ENCODE assay signal across 7 cellular contexts in the genomic region with DNA sequence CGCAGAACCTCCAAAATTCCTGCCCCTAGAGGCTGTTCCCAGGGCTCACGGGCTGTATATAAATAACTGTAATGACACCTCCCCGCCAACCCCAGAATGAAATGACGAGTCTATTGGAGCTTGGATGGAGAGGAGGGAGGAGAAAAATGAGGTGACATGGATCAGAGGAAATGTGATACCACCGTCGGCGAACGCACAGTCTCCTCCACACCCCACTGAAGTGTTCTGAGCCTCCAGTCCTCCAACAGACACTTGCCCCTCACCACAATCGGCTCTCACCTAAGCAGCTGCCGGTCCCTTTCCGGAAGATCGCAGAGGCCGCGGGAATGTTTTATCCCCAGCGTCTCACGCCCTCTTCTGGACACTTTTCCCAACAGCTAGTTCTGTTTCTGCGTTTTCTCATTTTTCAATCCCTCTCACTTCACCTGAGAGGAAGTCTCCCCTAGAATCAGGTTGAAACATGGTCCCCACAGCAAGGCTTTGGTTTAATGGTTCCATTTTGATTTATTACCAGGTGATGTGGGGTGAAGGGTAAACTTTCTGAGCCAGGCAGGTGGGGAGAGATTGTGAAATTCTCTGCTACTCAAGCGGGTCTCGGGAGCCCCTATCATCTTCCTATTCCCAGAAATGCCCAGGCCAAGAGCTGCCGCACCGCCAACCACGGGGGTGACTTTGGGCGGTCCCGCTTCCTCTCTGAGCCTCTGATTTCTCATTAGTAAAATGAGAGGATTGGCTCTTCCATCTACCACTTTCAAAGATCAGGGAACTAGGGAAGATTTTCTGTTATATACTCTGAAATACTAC. TPM values are rescaled to one million over a fixed set of nuclear protein-coding genes. Genes with fewer than 3 reads are reported as not detected.
DNase-seq lines count a peak whose midpoint lies in the region; ATAC-seq and TF ChIP-seq lines count a peak whose summit lies in the region.

No MANE protein-coding gene starts in this region.

- TF ChIP-seq CTCF in fibroblast of lung (conservative IDR thresholded peaks at IDR 0.05 in 1 of 2, IDR thresholded peaks at IDR 0.05 in 1 of 2; ENCODE audit: low read depth in 1 of 2, low read length in 2 of 2) (peak; percentile 42 to 59), uterus (IDR thresholded peaks at IDR 0.05) (peak in 2 of 4 experiments; percentile 5 to 21)

- H3K9ac ChIP-seq in fibroblast of lung (ENCODE audit: insufficient read depth, low read length) (no peak overlapping the region), neuronal stem cell (ENCODE audit: low read depth, low read length, poor library complexity) (no peak overlapping the region)

- H2BK120ac ChIP-seq in neuronal stem cell (ENCODE audit: low read depth, low read length), result no peak overlapping the region

- H4K8ac ChIP-seq in neuronal stem cell (ENCODE audit: low read depth, low read length), result no peak overlapping the region

- H3K36me3 ChIP-seq in fibroblast of lung (ENCODE audit: control insufficient read depth, insufficient read depth, low read length), result no peaks in the 10 kb centered on the region
- no peaks in the 10 kb centered on the region for H3K36me3 ChIP-seq in neuronal stem cell (replicated peaks in 1 of 2; ENCODE audit: control insufficient read depth in 2 of 2, insufficient read depth in 2 of 2, low read length in 2 of 2)
- H3K36me3 ChIP-seq in uterus, result no peaks in the 10 kb centered on the region

- H3K79me2 ChIP-seq in fibroblast of lung (ENCODE audit: control insufficient read depth, insufficient read depth, low read length), result no peaks in the 10 kb centered on the region

- H3K27me3 ChIP-seq in fibroblast of lung (ENCODE audit: control insufficient read depth, insufficient read depth, low read length), result no peaks in the 10 kb centered on the region
- H3K27me3 ChIP-seq in neuronal stem cell (ENCODE audit: control insufficient read depth in 3 of 3, insufficient read depth in 3 of 3, low read depth in 1 of 3, low read length in 3 of 3), result peaks cover 0 to 39% (median 0%) of the 10 kb centered on the region in 3 experiments
- no peaks in the 10 kb centered on the region for H3K27me3 ChIP-seq in uterus

- no peak overlapping the region for H3K18ac ChIP-seq in neuronal stem cell (ENCODE audit: low read length)

- no peaks in the 10 kb centered on the region for H3K4me1 ChIP-seq in fibroblast of lung (ENCODE audit: control insufficient read depth, extremely low read depth, insufficient read depth, low read length)
- no peaks in the 10 kb centered on the region for H3K4me1 ChIP-seq in neuronal stem cell (ENCODE audit: control insufficient read depth in 2 of 2, insufficient read depth in 1 of 2, low read depth in 1 of 2, low read length in 2 of 2)
- no peaks in the 10 kb centered on the region for H3K4me1 ChIP-seq in uterus

- H3K79me1 ChIP-seq in neuronal stem cell (ENCODE audit: low read depth, low read length), result no peaks in the 10 kb centered on the region

- no peak for ATAC-seq in HG02610 (IDR thresholded peaks at IDR 0.05; ENCODE audit: unreplicated experiment)

- H2BK15ac ChIP-seq in neuronal stem cell (ENCODE audit: low read length), result no peak overlapping the region

- H3K4me3 ChIP-seq in fibroblast of lung (replicated peaks in 1 of 4; ENCODE audit: control extremely low read depth in 1 of 4, insufficient read depth in 1 of 4, low read depth in 3 of 4, low read length in 4 of 4) (no peak overlapping the region), neuronal stem cell (ENCODE audit: low read length in 2 of 2) (no peak overlapping the region), uterus (no peak overlapping the region)

- no CpG with 5 or more reads among the region's 24 CpGs for WGBS in neuronal stem cell (ENCODE audit: extremely low coverage in 2 of 2, insufficient read length in 2 of 2, insufficient replicate concordance in 1 of 2), 2 donors

- H3K4me2 ChIP-seq in fibroblast of lung (ENCODE audit: extremely low read depth, insufficient read depth, low read length) (no peak overlapping the region), neuronal stem cell (ENCODE audit: insufficient read depth, low read length, poor library complexity, severe bottlenecking) (peak overlapping the region; percentile 34)

- intact Hi-C loops in uterus (cut with DNase I; ENCODE audit: low total_unique reads), result no loop called here

- H3K14ac ChIP-seq in neuronal stem cell (ENCODE audit: low read length), result no peak overlapping the region

- H2BK5ac ChIP-seq in neuronal stem cell (ENCODE audit: low read length), result no peak overlapping the region

- H2BK12ac ChIP-seq in neuronal stem cell (ENCODE audit: low read length), result no peak overlapping the region

- peak; percentile 74 for DNase-seq in G401 (ENCODE audit: low spot score)
- DNase-seq in LHCN-M2 (ENCODE audit: low read depth), result peak; percentile 22
- DNase-seq in SHP77 treated with DMSO at 0.1 percent for 48 hours (lab: John Stamatoyannopoulos, UW), result peak; percentile 22
- peak; percentile 22 to 24 for DNase-seq in fibroblast of lung (ENCODE audit: low read depth in 2 of 2)
- peak; percentile 59 for DNase-seq in neuronal stem cell (ENCODE audit: low spot score)
- DNase-seq in uterus, result no peak

- no peak for TF ChIP-seq POLR2A in uterus (IDR thresholded peaks at IDR 0.05)

- H2AK5ac ChIP-seq in neuronal stem cell (ENCODE audit: low read depth, low read length), result no peak overlapping the region

- no peak overlapping the region for H4K91ac ChIP-seq in neuronal stem cell (ENCODE audit: low read depth, low read length, poor library complexity)

- in situ Hi-C loops in G401 (cut with HindIII; ENCODE audit: low sequenced_read_pairs), result loop anchor here (25.0 kb wide), 1 partner anchor 183 kb away; a partner anchor contains a TSS

- peak overlapping the region; percentile 31 for H2AFZ ChIP-seq in fibroblast of lung (ENCODE audit: low read length)
- peak overlapping the region; percentile 71 for H2AFZ ChIP-seq in neuronal stem cell (ENCODE audit: low read length)

- H3K27ac ChIP-seq in fibroblast of lung (ENCODE audit: insufficient read depth, low read length) (no peak overlapping the region), neuronal stem cell (replicated peaks; ENCODE audit: low read length) (no peak overlapping the region), uterus (no peak overlapping the region)

- H3K9me3 ChIP-seq in fibroblast of lung (ENCODE audit: control insufficient read depth, insufficient read depth, low read depth, low read length), result no peaks in the 10 kb centered on the region
- H3K9me3 ChIP-seq in neuronal stem cell (replicated peaks in 1 of 2; ENCODE audit: control insufficient read depth in 2 of 2, insufficient read depth in 1 of 2, low read depth in 1 of 2, low read length in 2 of 2), result peaks cover 0 to 3% of the 10 kb centered on the region in 2 donors
- H3K9me3 ChIP-seq in uterus, result no peaks in the 10 kb centered on the region

- H3K23ac ChIP-seq in neuronal stem cell (ENCODE audit: low read depth, low read length, poor library complexity), result no peak overlapping the region

- no peak overlapping the region for H3K4ac ChIP-seq in neuronal stem cell (ENCODE audit: low read length)

- H4K20me1 ChIP-seq in fibroblast of lung (ENCODE audit: control insufficient read depth, extremely low read depth, insufficient read depth, low read length), result no peaks in the 10 kb centered on the region

RNA-seq across cellular contexts. Expression of a gene that starts 9.1 kb away (rescaled TPM):
- total RNA-seq in G401 (2014; rRNA removed; shearing (Covaris generic)), result not detected in 2 replicates
- total RNA-seq in LHCN-M2 (2014; rRNA removed) (2.4 and 6.3 TPM in 2 replicates), fibroblast of lung (under 0.01 TPM in 2 replicates), uterus (10 to 100 TPM in 1 of 4 donors, 1 to 10 TPM in 1, under 1 TPM in 2; 0.29 to 14.7 (median 1.2) TPM)
- polyA plus RNA-seq in LHCN-M2 (2012), result 1.3 TPM
- 0.06 and 0.24 TPM in 2 replicates for polyA plus RNA-seq in fibroblast of lung
- polyA plus RNA-seq in fibroblast of lung (2012), result 0.01 and 0.13 TPM in 2 replicates
- not detected in 2 replicates for polyA minus RNA-seq in fibroblast of lung (ENCODE audit: low replicate concordance)
- 1.3 TPM for polyA plus RNA-seq in neuronal stem cell (2013, experiment 1 of 2)
- polyA plus RNA-seq in neuronal stem cell (2013, experiment 2 of 2), result 1.4 TPM

Comparison
In these comparisons a context has a peak if more than half of its experiments do, and no peak if none do; other contexts are left out.
1. DNase-seq: peak in G401 (single experiment), LHCN-M2 (single experiment), SHP77 treated with DMSO at 0.1 percent for 48 hours (single experiment), fibroblast of lung (2 of 2) and neuronal stem cell (single experiment); none in uterus (0 of 2).